In genomic region chr14:103314496-103315277, GRCh38 we compare ENCODE assay signal across 14 cellular contexts. TPM values are rescaled to one million over a fixed set of nuclear protein-coding genes. Genes with fewer than 3 reads are reported as not detected.
DNase-seq lines count a peak whose midpoint lies in the region; FAIRE-seq and TF ChIP-seq lines count a peak whose summit lies in the region.
"Had no signal": no experiment of that assay in that cellular context is flagged by ENCODE, and none has a peak within 500 bp of the region (broad histone marks: within the 10 kb centered on the region; RNA-seq: fewer than 3 reads in every experiment).

No MANE protein-coding gene starts in this region.

- no peaks in the 10 kb centered on the region for H3K27me3 ChIP-seq in endothelial cell of umbilical vein (ENCODE audit: control insufficient read depth in 2 of 2, insufficient read depth in 2 of 2, low read length in 2 of 2)
- H3K27me3 ChIP-seq in parathyroid adenoma (ENCODE audit: control insufficient read depth, insufficient read depth, low read length) = no peaks in the 10 kb centered on the region

- no peaks in the 10 kb centered on the region for H4K20me1 ChIP-seq in endothelial cell of umbilical vein (replicated peaks; ENCODE audit: control insufficient read depth, extremely low read depth, insufficient read depth, low read length)

- H3K4me1 ChIP-seq in endothelial cell of umbilical vein (ENCODE audit: control insufficient read depth, extremely low read depth, insufficient read depth, low read length) (peaks cover 13% of the 10 kb centered on the region), parathyroid adenoma (peaks cover 10% of the 10 kb centered on the region)

- TF ChIP-seq POLR2A in endothelial cell of umbilical vein (IDR thresholded peaks at IDR 0.05; ENCODE audit: low read depth, low read length) = no peak

- FAIRE-seq in endothelial cell of umbilical vein (lab: Jason Lieb, UNC) = no peak
- FAIRE-seq: endometrium had no signal

- H3K9ac ChIP-seq in endothelial cell of umbilical vein (replicated peaks; ENCODE audit: extremely low read depth, insufficient read depth, low read length) (no peak overlapping the region), parathyroid adenoma (no peak overlapping the region)

- H2AFZ ChIP-seq in endothelial cell of umbilical vein (ENCODE audit: low read depth, low read length) = peak overlapping the region; percentile 31
- peak overlapping the region; percentile 78 for H2AFZ ChIP-seq in parathyroid adenoma

- no peaks in the 10 kb centered on the region for H3K9me3 ChIP-seq in endothelial cell of umbilical vein (replicated peaks; ENCODE audit: control insufficient read depth, insufficient read depth, low read length)
- no peaks in the 10 kb centered on the region for H3K9me3 ChIP-seq in parathyroid adenoma (ENCODE audit: control insufficient read depth, low read length)
- H3K9me3 ChIP-seq: thoracic aorta had no signal

- H3K36me3 ChIP-seq in endothelial cell of umbilical vein (ENCODE audit: control insufficient read depth in 2 of 2, extremely low read depth in 1 of 2, insufficient read depth in 2 of 2, low read length in 2 of 2) (no peaks in the 10 kb centered on the region), parathyroid adenoma (ENCODE audit: control insufficient read depth, insufficient read depth, low read length) (no peaks in the 10 kb centered on the region)
- H3K36me3 ChIP-seq: thoracic aorta had no signal

- H3K27ac ChIP-seq in endothelial cell of umbilical vein (ENCODE audit: insufficient read depth, low read depth, low read length) (no peak overlapping the region), parathyroid adenoma (no peak overlapping the region)
- H3K27ac ChIP-seq: thoracic aorta had no signal

- H3K9me1 ChIP-seq in endothelial cell of umbilical vein (replicated peaks; ENCODE audit: control insufficient read depth, extremely low read depth, insufficient read depth, low read length) = no peaks in the 10 kb centered on the region

- intact Hi-C loops in endothelial cell of umbilical vein (cut with micrococcal nuclease) = no loop called here

- POLR2A ChIA-PET in endothelial cell of umbilical vein (lab: Charles Lee) = no interaction called here
- POLR2A ChIA-PET in GM10248 (lab: Yijun Ruan, JAX) = no interaction called here

- TF ChIP-seq CTCF in endothelial cell of umbilical vein (IDR thresholded peaks at IDR 0.05; ENCODE audit: extremely low read depth in 1 of 2, insufficient read depth in 1 of 2, low read depth in 1 of 2, low read length in 2 of 2) (no peak), parathyroid adenoma (IDR thresholded peaks at IDR 0.05) (no peak), GM10248 (IDR thresholded peaks at IDR 0.05; ENCODE audit: control extremely low read depth, extremely low read depth, low read depth, missing control alignments) (no peak)

- H3K79me2 ChIP-seq in endothelial cell of umbilical vein (ENCODE audit: control insufficient read depth, insufficient read depth, low read length) (no peaks in the 10 kb centered on the region), parathyroid adenoma (no peaks in the 10 kb centered on the region)

- CTCF ChIA-PET in endothelial cell of umbilical vein (lab: Charles Lee) = interaction anchor here (1.1 kb wide), 1 partner anchor 128 kb away, joined by 3 read pairs; no protein-coding TSS in a partner anchor
- CTCF ChIA-PET in GM10248 (lab: Yijun Ruan, JAX) = no interaction called here

- dilution Hi-C loops in endothelial cell of umbilical vein (cut with MboI; ENCODE audit: extremely low pct_ligation_motif_present, low sequenced_read_pairs) = no loop called here

- DNase-seq in D341Med (ENCODE audit: low spot score) = peak; percentile 18
- peak; percentile 96 for DNase-seq in OCI-M1 (lab: John Stamatoyannopoulos, UW)
- DNase-seq in endothelial cell of umbilical vein (ENCODE audit: low read depth, low spot score) = peak; percentile 21
- no peak for DNase-seq in HCEC 1CT
- DNase-seq in SHP77 (lab: John Stamatoyannopoulos, UW) = no peak
- DNase-seq in midbrain (lab: John Stamatoyannopoulos, UW) = no peak
- DNase-seq in GM10248 (ENCODE audit: extremely low spot score) = no peak
- DNase-seq: activated CD4-positive, alpha-beta T cell treated with anti-CD3 and anti-CD28 coated beads for 48 hours; activated naive CD8-positive, alpha-beta T cell treated with anti-CD3 and anti-CD28 coated beads, Interleukin-2, amount 10 ng/mL, durations not matched to agents 7 days and 5 days; activated T-cell treated with anti-CD3 and anti-CD28 coated beads, Interleukin-2, amount 50 U/mL, for 1 hour; T-helper 17 cell had no signal

- H3K4me3 ChIP-seq in endothelial cell of umbilical vein (replicated peaks in 1 of 3; ENCODE audit: insufficient read depth in 1 of 3, low read depth in 1 of 3, low read length in 3 of 3) (no peak overlapping the region), parathyroid adenoma (ENCODE audit: low read depth, low read length) (no peak overlapping the region)
- H3K4me3 ChIP-seq: thoracic aorta had no signal

- no TSS peak for BruUV-seq in endothelial cell of umbilical vein (replicated peaks; lab: Mats Ljungman, UMichigan)

- no peak overlapping the region for H3K4me2 ChIP-seq in endothelial cell of umbilical vein (ENCODE audit: insufficient read depth, low read length)
- H3K4me2 ChIP-seq in parathyroid adenoma (ENCODE audit: low read length) = peak overlapping the region; percentile 39

TF ChIP-seq in endothelial cell of umbilical vein, 7 proteins besides CTCF, POLR2A, EP300 and RAD21:
- TF ChIP-seq EZH2 (IDR thresholded peaks at IDR 0.05; ENCODE audit: borderline replicate concordance, low read depth, low read length, severe bottlenecking) (no peak), JUN (IDR thresholded peaks at IDR 0.05; ENCODE audit: borderline replicate concordance, insufficient read depth, insufficient read length, low read depth) (no peak), POLR2AphosphoS5 (IDR thresholded peaks at IDR 0.05; ENCODE audit: insufficient read depth, low read depth, low read length) (no peak), MYC (IDR thresholded peaks at IDR 0.05; ENCODE audit: low read depth, low read length) (no peak), FOS (IDR thresholded peaks at IDR 0.05; ENCODE audit: borderline replicate concordance, insufficient read depth, low read length) (no peak), GATA2 (IDR thresholded peaks at IDR 0.05; ENCODE audit: insufficient read depth, insufficient read length, low read depth, low read length) (no peak), MAX (IDR thresholded peaks at IDR 0.05; ENCODE audit: insufficient read depth, insufficient read length) (no peak)

RNA-seq across cellular contexts. Expression of gene EIF5, which starts 19.4 kb away (rescaled TPM):
- 294 and 313 TPM in 2 replicates for total RNA-seq in endothelial cell of umbilical vein
- polyA plus RNA-seq in endothelial cell of umbilical vein = 145 and 175 TPM in 2 replicates
- polyA plus RNA-seq in endothelial cell of umbilical vein (2011; cell fraction: cytosol; rRNA removed) = 210 and 217 TPM in 2 replicates
- 287 and 322 TPM in 2 replicates for polyA plus RNA-seq in endothelial cell of umbilical vein (2011; cell fraction: nucleus; rRNA removed)
- polyA plus RNA-seq in endothelial cell of umbilical vein (2012) = 214 and 322 TPM in 2 replicates
- 137 and 162 TPM in 2 replicates for polyA minus RNA-seq in endothelial cell of umbilical vein
- polyA minus RNA-seq in endothelial cell of umbilical vein (2011; cell fraction: cytosol; rRNA and poly(A)+ RNA removed) = 125 TPM
- polyA minus RNA-seq in endothelial cell of umbilical vein (2011; cell fraction: nucleus; rRNA and poly(A)+ RNA removed) = 236 and 271 TPM in 2 replicates

Comparison
In these comparisons a context has a peak if more than half of its experiments do, and no peak if none do; other contexts are left out.
1. DNase-seq: peak in D341Med (single experiment), OCI-M1 (single experiment) and endothelial cell of umbilical vein (single experiment); none in HCEC 1CT (single experiment), SHP77 (0 of 2), midbrain (single experiment) and GM10248 (single experiment).